Comparison of ENCODE assay signal across 34 cellular contexts in the genomic region with DNA sequence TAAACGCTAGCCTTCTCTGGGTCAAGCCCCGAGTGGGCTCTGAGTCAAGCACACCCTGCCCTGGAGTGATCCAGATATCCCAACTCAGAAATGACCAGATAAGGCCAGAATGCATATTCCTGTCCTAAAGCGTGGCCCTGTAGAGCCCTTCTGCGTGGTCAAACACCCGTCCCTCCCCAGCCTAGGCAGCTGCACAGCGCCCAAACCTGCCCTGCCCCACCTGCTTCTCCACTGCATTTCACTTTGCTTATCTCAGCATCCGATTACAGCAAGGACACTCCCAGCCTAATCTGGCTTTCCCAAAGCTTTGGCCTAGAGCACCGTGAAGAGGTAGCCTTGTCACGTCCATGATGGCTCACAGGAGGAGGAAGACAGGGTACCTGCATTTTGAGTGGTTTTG. TPM values are rescaled to one million over a fixed set of nuclear protein-coding genes. Genes with fewer than 3 reads are reported as not detected.
DNase-seq lines count a peak whose midpoint lies in the region; ATAC-seq, FAIRE-seq and TF ChIP-seq lines count a peak whose summit lies in the region.
"Had no signal": no experiment of that assay in that cellular context is flagged by ENCODE, and none has a peak within 500 bp of the region (broad histone marks: within the 10 kb centered on the region; RNA-seq: fewer than 3 reads in every experiment).

No MANE protein-coding gene starts in this region.

- H3K4me3 ChIP-seq in astrocyte (ENCODE audit: insufficient read depth, low read depth, low read length) (no peak overlapping the region), spleen (no peak overlapping the region)
- H3K4me3 ChIP-seq: GM12878, GM23248, HAP-1 had no signal

- H2AFZ ChIP-seq in astrocyte (ENCODE audit: low read depth, low read length): no peak overlapping the region
- H2AFZ ChIP-seq: GM23248 had no signal

- H3K27ac Mint-ChIP-seq in astrocyte (ENCODE audit: unreplicated experiment) (peak overlapping the region; percentile 14), MCF 10A (ENCODE audit: low read depth, unreplicated experiment) (no peak overlapping the region)
- H3K27ac Mint-ChIP-seq: CD14-positive monocyte, HFFc6 had no signal

- WGBS in spleen, 5 donors: 87 to 96% (median 91%) methylated on average over 9 of the region's 9 CpGs

- H3K27me3 ChIP-seq in astrocyte (ENCODE audit: insufficient read depth, low read length) (no peaks in the 10 kb centered on the region), spleen (replicated peaks in 1 of 7) (peaks cover 0 to 4% (median 0%) of the 10 kb centered on the region in 7 donors)
- H3K27me3 ChIP-seq: BE2C had no signal

- H3K4me1 ChIP-seq in astrocyte (ENCODE audit: insufficient read depth, low read length) (no peaks in the 10 kb centered on the region), spleen (no peaks in the 10 kb centered on the region)
- H3K4me1 ChIP-seq: BE2C, HAP-1 had no signal

- peaks cover 36% of the 10 kb centered on the region for H3K27me3 Mint-ChIP-seq in astrocyte (ENCODE audit: low read depth, unreplicated experiment)
- peaks cover 15% of the 10 kb centered on the region for H3K27me3 Mint-ChIP-seq in MCF 10A (ENCODE audit: insufficient read depth, unreplicated experiment)

- TF ChIP-seq CTCF in astrocyte (IDR thresholded peaks at IDR 0.05; ENCODE audit: insufficient read depth, low read depth, low read length) (no peak), spleen (IDR thresholded peaks at IDR 0.05 in 8 of 11, conservative IDR thresholded peaks at IDR 0.05 in 3 of 11) (no peak), MCF 10A (IDR thresholded peaks at IDR 0.05; ENCODE audit: unreplicated experiment) (no peak)

- no peak overlapping the region for H3K27ac ChIP-seq in astrocyte (ENCODE audit: low read depth, low read length)
- no peak overlapping the region for H3K27ac ChIP-seq in spleen
- H3K27ac ChIP-seq: GM23248, RWPE1 had no signal

- no TSS peak for BruUV-seq in MCF 10A (replicated peaks; lab: Mats Ljungman, UMichigan)

- POLR2A ChIA-PET in MCF 10A (lab: Yijun Ruan, JAX): no interaction called here

- CTCF ChIA-PET in MCF 10A (lab: Yijun Ruan, JAX): interaction anchor here (0.5 to 0.7 kb wide), 3 partner anchors 12 to 248 kb away, joined by 3 read pairs; no protein-coding TSS in a partner anchor

- no peak overlapping the region for H3K4me3 Mint-ChIP-seq in astrocyte (ENCODE audit: unreplicated experiment)
- H3K4me3 Mint-ChIP-seq in MCF 10A (ENCODE audit: unreplicated experiment): no peak overlapping the region
- H3K4me3 Mint-ChIP-seq: CD14-positive monocyte; CD8-positive, alpha-beta memory T cell; HFFc6 had no signal

- no peak overlapping the region for H3K4me2 ChIP-seq in astrocyte (ENCODE audit: low read length)

- no peak overlapping the region for H3K9ac ChIP-seq in astrocyte (ENCODE audit: low read length)
- H3K9ac ChIP-seq: GM23248 had no signal

- H3K36me3 ChIP-seq in astrocyte (ENCODE audit: insufficient read depth, low read length) (no peaks in the 10 kb centered on the region), spleen (no peaks in the 10 kb centered on the region)
- H3K36me3 ChIP-seq: BE2C, HAP-1 had no signal

- no peaks in the 10 kb centered on the region for H3K79me2 ChIP-seq in astrocyte (ENCODE audit: insufficient read depth, low read length)

- intact Hi-C loops in spleen (cut with DNase I; ENCODE audit: low total_unique reads) (no loop called here), MCF 10A (cut with micrococcal nuclease) (no loop called here), left colon (cut with DNase I, micrococcal nuclease) (no loop called here)

- no peaks in the 10 kb centered on the region for H3K9me3 ChIP-seq in astrocyte (ENCODE audit: insufficient read depth, low read depth, low read length)
- H3K9me3 ChIP-seq in spleen: no peaks in the 10 kb centered on the region
- H3K9me3 ChIP-seq: BE2C, HAP-1 had no signal

- no peaks in the 10 kb centered on the region for H4K20me1 ChIP-seq in astrocyte (ENCODE audit: insufficient read depth, low read length)

- TF ChIP-seq POLR2A in spleen (IDR thresholded peaks at IDR 0.05): no peak

- H3K9me3 Mint-ChIP-seq in astrocyte (ENCODE audit: unreplicated experiment) (no peaks in the 10 kb centered on the region), MCF 10A (ENCODE audit: unreplicated experiment) (no peaks in the 10 kb centered on the region)
- H3K9me3 Mint-ChIP-seq: CD8-positive, alpha-beta memory T cell; HFFc6 had no signal

- H3K4me1 Mint-ChIP-seq in astrocyte (ENCODE audit: low read depth, unreplicated experiment) (no peaks in the 10 kb centered on the region), MCF 10A (ENCODE audit: insufficient read depth, unreplicated experiment) (no peaks in the 10 kb centered on the region)

- H3K36me3 Mint-ChIP-seq in astrocyte (ENCODE audit: low read depth, unreplicated experiment): no peaks in the 10 kb centered on the region
- H3K36me3 Mint-ChIP-seq in MCF 10A (ENCODE audit: insufficient read depth, unreplicated experiment): no peaks in the 10 kb centered on the region
- H3K36me3 Mint-ChIP-seq: CD14-positive monocyte; CD8-positive, alpha-beta memory T cell had no signal

- no peak for FAIRE-seq in astrocyte (lab: Jason Lieb, UNC)
- FAIRE-seq: GM12878, HepG2 had no signal

- peak; percentile 42 for DNase-seq in activated effector memory CD4-positive, alpha-beta T cell treated with anti-CD3 and anti-CD28 coated beads, Interleukin-2, amount 50 U/mL, for 16 hours
- DNase-seq in activated effector memory CD4-positive, alpha-beta T cell treated with Interleukin-2 at 50 U/mL for 16 hours: no peak
- DNase-seq in astrocyte (ENCODE audit: low read depth) (no peak), mesenteric fat pad (ENCODE audit: low spot score) (peak; percentile 64), spleen (peak; percentile 39), MCF 10A (ENCODE audit: unreplicated experiment) (no peak), hypothalamus (lab: John Stamatoyannopoulos, UW) (no peak), left colon (no peak)
- DNase-seq: 8988T; ACHN; BE2C; CD8-positive, alpha-beta memory T cell; DMS 273 treated with DMSO at 0.1 percent for 48 hours; DMS79; EL; GDM1; GM23248; HFFc6; Kasumi-1; NCI-H1105 treated with DMSO at 0.1 percent for 48 hours; NCI-H146; NCI-H1930; NCI-H2107; NCI-H524; NCI-H748 treated with DMSO at 0.1 percent for 48 hours; SHP77 treated with DMSO at 0.1 percent for 48 hours had no signal

- no peak for ATAC-seq in left colon
- ATAC-seq: HepG2, Panc1 had no signal

RNA-seq across cellular contexts. Expression of gene TMPRSS4, which starts 11.9 kb away (rescaled TPM):
- total RNA-seq in astrocyte (not detected in 2 replicates), mesenteric fat pad (not detected), spleen (1 to 10 TPM in 3 of 7 donors, under 1 TPM in 1, not detected in 3; 0.85 to 1.4 (median 1.2) TPM), MCF 10A (2022) (not detected in 2 replicates), left colon (100 to 1,000 TPM; 255 to 318 TPM)
- under 1 TPM; 0.09 to 0.26 (median 0.21) TPM for polyA plus RNA-seq in spleen
- total RNA-seq: CD8-positive, alpha-beta memory T cell; GM23248; HepG2; HFFc6; HT1080; M059J had no signal
- polyA plus RNA-seq: CD14-positive monocyte; CD8-positive, alpha-beta memory T cell; GM23248 had no signal

RNA-seq across cellular contexts. Expression of gene SMIM35, which starts 21.8 kb away (rescaled TPM):
- total RNA-seq in astrocyte (not detected in 2 replicates), mesenteric fat pad (not detected), spleen (1 to 10 TPM in 1 of 7 donors, under 1 TPM in 6; 0.20 to 1.3 (median 0.46) TPM), MCF 10A (2022) (not detected in 2 replicates), left colon (under 1 TPM in 1 of 2 donors, not detected in 1; 0.08 TPM)
- polyA plus RNA-seq in spleen: under 1 TPM; 0.16 to 0.59 (median 0.33) TPM
- total RNA-seq: GM12878, GM23248, HepG2, HFFc6, HT1080, M059J had no signal
- polyA plus RNA-seq: GM23248, HepG2 had no signal

Comparison
In these comparisons a context has a peak if more than half of its experiments do, and no peak if none do; other contexts are left out.
1. DNase-seq: peak in activated effector memory CD4-positive, alpha-beta T cell treated with anti-CD3 and anti-CD28 coated beads, Interleukin-2, amount 50 U/mL, for 16 hours (single experiment), mesenteric fat pad (single experiment) and spleen (single experiment); none in activated effector memory CD4-positive, alpha-beta T cell treated with Interleukin-2 at 50 U/mL for 16 hours (single experiment), astrocyte (single experiment), MCF 10A (single experiment), hypothalamus (0 of 51) and left colon (0 of 2).
2. RNA of gene TMPRSS4, which starts 11.9 kb away (total RNA-seq): 255 to 318 TPM in left colon; 0.85 to 1.4 TPM in spleen, not detected in astrocyte, not detected in mesenteric fat pad (single experiment) and not detected in MCF 10A; every median in the first group is over 100 times any median in the second.